In the genomic region with DNA sequence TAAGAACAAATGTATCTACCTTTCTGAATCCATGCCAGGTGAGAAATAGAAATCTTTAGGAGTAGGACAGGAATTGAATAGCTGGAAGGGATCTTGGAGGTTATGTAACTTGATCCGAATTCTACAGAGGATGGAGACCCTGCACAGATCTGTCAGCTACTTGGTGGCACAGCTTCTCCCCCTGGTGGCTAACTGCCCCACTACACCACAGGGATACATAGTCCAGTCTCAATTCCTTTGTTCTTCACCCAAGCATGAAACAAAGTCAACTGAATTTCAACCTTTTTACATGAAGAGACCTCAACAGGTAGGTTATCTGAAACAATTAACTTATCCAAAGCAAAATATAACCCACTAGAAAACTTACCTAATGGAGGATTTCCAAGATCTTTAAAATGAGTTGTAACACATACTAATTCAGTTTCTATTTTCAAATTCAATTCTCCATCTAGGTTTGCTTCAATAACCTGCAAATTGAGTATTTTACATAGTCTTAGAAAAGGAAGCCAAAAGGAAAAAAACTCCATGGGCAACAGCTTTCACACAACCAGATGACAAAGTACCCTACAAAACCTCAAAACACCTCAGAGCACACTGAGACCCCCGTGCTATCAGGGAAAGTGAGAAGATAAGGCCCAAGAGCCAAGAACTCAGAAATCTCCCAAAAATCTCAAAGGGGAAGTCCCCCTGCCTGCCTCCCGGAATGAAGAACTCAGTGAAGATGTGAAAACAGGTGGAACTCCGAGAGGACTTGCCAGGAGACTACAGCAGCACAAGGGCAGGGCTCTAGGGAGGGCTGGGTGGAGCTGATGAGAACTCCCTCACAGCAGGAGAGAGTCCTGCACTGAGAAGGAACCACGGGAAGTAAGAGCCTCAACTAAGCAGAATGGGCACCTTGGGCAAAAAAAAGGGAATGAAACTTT, we compare ENCODE assay signal across 9 cellular contexts.
DNase-seq lines count a peak whose midpoint lies in the region; TF ChIP-seq lines count a peak whose summit lies in the region.
"Had no signal": no experiment of that assay in that cellular context is flagged by ENCODE, and none has a peak within 500 bp of the region (broad histone marks: within the 10 kb centered on the region; RNA-seq: fewer than 3 reads in every experiment).

No MANE protein-coding gene starts in this region.

- TF ChIP-seq CTCF in HFF-Myc (IDR thresholded peaks at IDR 0.05; ENCODE audit: low read depth, low read length, missing control alignments) (peak; percentile 96), VCaP (conservative IDR thresholded peaks at IDR 0.05) (peak; percentile 97), cardiac fibroblast (IDR thresholded peaks at IDR 0.05; ENCODE audit: low read depth, low read length) (peak; percentile 98)

- H3K27ac ChIP-seq in VCaP = peak overlapping the region; percentile 12; the same call in 1 of the 2 replicates
- H3K27ac ChIP-seq: BLaER1 had no signal

- H3K4me3 ChIP-seq in HFF-Myc (replicated peaks; ENCODE audit: low read depth, low read length) (no peak overlapping the region), cardiac fibroblast (replicated peaks in 1 of 2; ENCODE audit: low read depth in 2 of 2, low read length in 2 of 2) (no peak overlapping the region)
- H3K4me3 ChIP-seq: BLaER1 had no signal

- DNase-seq in NCI-H1417 (lab: John Stamatoyannopoulos, UW) (peak; percentile 30 to 71 (median 31)), NCI-H1417 treated with DMSO at 0.1 percent for 48 hours (lab: John Stamatoyannopoulos, UW) (no peak), HFF-Myc (ENCODE audit: extremely low read depth, low read depth) (peak; percentile 48), NCI-H1105 treated with DMSO at 0.1 percent for 48 hours (lab: John Stamatoyannopoulos, UW) (peak; percentile 47), cardiac fibroblast (ENCODE audit: low read depth in 2 of 2) (peak; percentile 73 to 80), kidney tubule cell (ENCODE audit: low spot score) (peak; percentile 63)
- peak; percentile 32 to 48 (median 36) for DNase-seq in stimulated activated CD4-positive, alpha-beta T cell treated with anti-CD3 and anti-CD28 coated beads, TNF-alpha, amount 100 ng/mL, for 48 hours (ENCODE audit: low read depth in 3 of 3)
